In the genomic region with DNA sequence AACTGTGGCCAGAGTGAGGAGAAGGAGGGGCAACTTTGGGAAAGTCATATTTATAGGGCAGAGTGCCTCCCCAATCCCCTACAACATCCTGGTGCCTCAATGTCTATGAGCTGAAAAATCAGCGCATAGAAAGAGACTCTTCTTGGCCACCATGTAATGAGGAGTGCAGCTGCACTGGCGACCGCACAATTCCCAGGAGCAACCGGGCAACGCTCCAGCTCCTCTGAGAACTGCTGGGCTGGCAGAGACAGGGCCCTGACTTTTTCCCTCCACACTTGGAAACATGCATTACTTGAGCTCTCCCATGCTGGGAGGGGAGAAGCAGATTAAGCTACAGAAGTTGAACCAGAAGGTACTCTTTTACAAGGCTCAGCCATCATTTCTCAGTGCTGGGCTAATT, we compare ENCODE assay signal across 10 cellular contexts. TPM values are rescaled to one million over a fixed set of nuclear protein-coding genes. Genes with fewer than 3 reads are reported as not detected.
DNase-seq lines count a peak whose midpoint lies in the region; ATAC-seq lines count a peak whose summit lies in the region.
"Had no signal": no experiment of that assay in that cellular context is flagged by ENCODE, and none has a peak within 500 bp of the region (broad histone marks: within the 10 kb centered on the region; RNA-seq: fewer than 3 reads in every experiment).

No MANE protein-coding gene starts in this region.

- DNase-seq in GM03348 (ENCODE audit: low spot score) (peak; percentile 72), SJSA1 (ENCODE audit: low read depth in 1 of 2, low spot score in 2 of 2) (peak; percentile 69 to 75), Right ventricle myocardium superior (peak; percentile 93)
- no peak for DNase-seq in stimulated activated CD4-positive, alpha-beta T cell treated with anti-CD3 and anti-CD28 coated beads, Interleukin-4, amount 100 ng/mL, for 1 hour
- no peak for DNase-seq in activated CD8-positive, alpha-beta memory T cell treated with anti-CD3 and anti-CD28 coated beads, Interleukin-2, amount 50 U/mL, for 4 hours
- DNase-seq: GF-D8; stimulated activated naive CD4-positive, alpha-beta T cell treated with Interleukin-2 at 50 U/mL for 16 hours had no signal

- H3K9me3 ChIP-seq in SJSA1 (replicated peaks): no peaks in the 10 kb centered on the region

- no peak overlapping the region for H3K9ac ChIP-seq in rectal smooth muscle tissue (ENCODE audit: low read length)

- H3K27me3 ChIP-seq in SJSA1 (replicated peaks) (no peaks in the 10 kb centered on the region), rectal smooth muscle tissue (ENCODE audit: control insufficient read depth, insufficient read depth, low read length) (no peaks in the 10 kb centered on the region)

- no peak overlapping the region for H3K4me3 ChIP-seq in SJSA1
- peak overlapping the region; percentile 17 for H3K4me3 ChIP-seq in rectal smooth muscle tissue (ENCODE audit: low read length)

- H3K27ac ChIP-seq in SJSA1 (no peak overlapping the region), rectal smooth muscle tissue (ENCODE audit: low read depth, low read length) (peak overlapping the region; percentile 84)

- H3K4me1 ChIP-seq in SJSA1 (replicated peaks): peaks cover 18% of the 10 kb centered on the region
- H3K4me1 ChIP-seq in rectal smooth muscle tissue (ENCODE audit: control insufficient read depth, insufficient read depth, low read length): peaks cover 19% of the 10 kb centered on the region

- intact Hi-C loops in Right ventricle myocardium superior (cut with DNase I): no loop called here

- ATAC-seq in Right ventricle myocardium superior (ENCODE audit: poor library complexity): peak; percentile 95
- no peak for ATAC-seq in GM18517 (IDR thresholded peaks at IDR 0.05; ENCODE audit: unreplicated experiment)
- no peak for ATAC-seq in GM18861 (IDR thresholded peaks at IDR 0.05; ENCODE audit: unreplicated experiment)

- H3K36me3 ChIP-seq in SJSA1 (no peaks in the 10 kb centered on the region), rectal smooth muscle tissue (ENCODE audit: control insufficient read depth, insufficient read depth, low read length) (no peaks in the 10 kb centered on the region)

RNA-seq across cellular contexts. Expression of gene MARCKS, which starts 31.4 kb away (rescaled TPM):
- total RNA-seq in SJSA1 (2014; rRNA removed; shearing (Covaris generic)): 148 and 159 TPM in 2 replicates
- 23.0 TPM for total RNA-seq in Right ventricle myocardium superior

Comparison
In these comparisons a context has a peak if more than half of its experiments do, and no peak if none do; other contexts are left out.
1. DNase-seq: peak in GM03348 (single experiment), SJSA1 (2 of 2) and Right ventricle myocardium superior (single experiment); none in stimulated activated CD4-positive, alpha-beta T cell treated with anti-CD3 and anti-CD28 coated beads, Interleukin-4, amount 100 ng/mL, for 1 hour (single experiment) and activated CD8-positive, alpha-beta memory T cell treated with anti-CD3 and anti-CD28 coated beads, Interleukin-2, amount 50 U/mL, for 4 hours (single experiment).